ENCODE assay signal across 8 cellular contexts in the genomic region with DNA sequence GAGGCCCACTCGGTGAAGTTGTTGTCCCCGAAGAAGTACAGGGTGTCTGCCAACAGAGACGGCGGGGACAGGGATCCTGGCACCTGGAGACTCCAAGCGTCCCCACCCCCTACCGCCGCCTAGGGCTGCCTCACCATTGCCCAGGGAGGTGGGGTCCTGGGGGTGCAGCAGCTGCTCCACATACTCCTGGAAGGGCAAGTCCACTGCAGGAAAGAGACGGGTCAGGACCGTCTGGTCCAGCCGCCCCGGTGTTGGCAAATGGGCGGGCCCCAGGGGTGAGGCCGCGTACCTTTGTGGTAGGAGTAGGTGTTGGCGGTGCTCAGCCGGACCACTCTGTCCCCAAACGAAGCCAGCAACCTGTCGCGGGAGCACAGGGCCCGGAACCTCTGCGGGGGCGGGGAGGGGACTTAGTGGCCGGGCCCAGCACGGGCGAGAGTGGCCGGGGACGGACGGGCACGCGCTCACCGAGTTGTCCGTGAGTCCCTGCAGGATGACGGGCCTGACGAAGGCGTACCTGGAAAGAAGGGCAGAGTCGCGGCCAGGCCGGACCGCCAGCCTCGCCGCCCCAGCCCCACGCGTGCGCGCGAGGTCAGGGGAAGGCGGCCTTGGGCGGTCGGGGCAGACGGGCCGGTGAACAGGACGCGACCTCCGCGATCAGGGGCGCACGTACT. TPM values are rescaled to one million over a fixed set of nuclear protein-coding genes. Genes with fewer than 3 reads are reported as not detected.
DNase-seq lines count a peak whose midpoint lies in the region; ATAC-seq and TF ChIP-seq lines count a peak whose summit lies in the region.

No MANE protein-coding gene starts in this region.

- H3K4me3 ChIP-seq in AG09309 (ENCODE audit: control insufficient read depth, low read depth, low read length) (peak overlapping the region; percentile 63), mucosa of descending colon (peak overlapping the region; percentile 48)

- H3K27ac Mint-ChIP-seq in brain = peak overlapping the region in 2 of 5 experiments; percentile 52 to 57

- H3K4me1 Mint-ChIP-seq in brain = peaks cover 33% of the 10 kb centered on the region

- peaks cover 47% of the 10 kb centered on the region for H3K4me1 ChIP-seq in mucosa of descending colon (ENCODE audit: low read depth)

- ATAC-seq in HG03064 (IDR thresholded peaks at IDR 0.05; ENCODE audit: low read depth, unreplicated experiment) (peak; percentile 1), mucosa of descending colon (no peak), left colon (no peak), GM18868 (IDR thresholded peaks at IDR 0.05; ENCODE audit: unreplicated experiment) (no peak)

- DNase-seq in AG09309 (ENCODE audit: low read depth) (no peak), mucosa of descending colon (peak in 1 of 3 donors; percentile 37), left colon (no peak), HPDE6-E6E7 (ENCODE audit: extremely low spot score) (no peak)
- DNase-seq in effector CD8-positive, alpha-beta T cell (lab: John Stamatoyannopoulos, UW) = no peak

- H3K4me3 Mint-ChIP-seq in brain = peak overlapping the region; percentile 75 to 84 (median 80)

- H3K9me3 ChIP-seq in mucosa of descending colon = no peaks in the 10 kb centered on the region

- peaks cover 5% of the 10 kb centered on the region for H3K36me3 ChIP-seq in mucosa of descending colon (ENCODE audit: low read depth)

- no peak for TF ChIP-seq CTCF in AG09309 (IDR thresholded peaks at IDR 0.05; ENCODE audit: control insufficient read depth, insufficient read depth, low read depth, low read length, missing control alignments)
- TF ChIP-seq CTCF in brain (conservative IDR thresholded peaks at IDR 0.05) = no peak
- TF ChIP-seq CTCF in mucosa of descending colon (IDR thresholded peaks at IDR 0.05) = no peak

- peaks cover 3% of the 10 kb centered on the region for H3K27me3 Mint-ChIP-seq in brain

- H3K36me3 Mint-ChIP-seq in brain = peaks cover 16% of the 10 kb centered on the region

- intact Hi-C loops in mucosa of descending colon (cut with DNase I, micrococcal nuclease) = no loop called here
- intact Hi-C loops in left colon (cut with DNase I, micrococcal nuclease) = no loop called here

- no peaks in the 10 kb centered on the region for H3K9me3 Mint-ChIP-seq in brain

RNA-seq across cellular contexts. Expression of a gene that starts 0.6 kb away (rescaled TPM):
- 69.1 TPM for polyA plus RNA-seq in brain (ENCODE audit: insufficient read depth, low read depth, low replicate concordance)
- 10 to 100 TPM; 39.5 to 60.5 (median 46.9) TPM for total RNA-seq in mucosa of descending colon
- 10 to 100 TPM; 41.6 to 49.2 TPM for total RNA-seq in left colon

RNA-seq across cellular contexts. Expression of a gene that starts 3.3 kb away (rescaled TPM):
- polyA plus RNA-seq in brain (ENCODE audit: insufficient read depth, low read depth, low replicate concordance) = 209 TPM
- total RNA-seq in mucosa of descending colon = 100 to 1,000 TPM in 2 of 3 donors, 10 to 100 TPM in 1; 77.8 to 119 (median 108) TPM
- total RNA-seq in left colon = 100 to 1,000 TPM in 1 of 2 donors, 10 to 100 TPM in 1; 86.6 to 105 TPM

RNA-seq across cellular contexts. Expression of a gene that starts 6.7 kb away (rescaled TPM):
- 24.5 TPM for polyA plus RNA-seq in brain (ENCODE audit: insufficient read depth, low read depth, low replicate concordance)
- total RNA-seq in mucosa of descending colon (10 to 100 TPM in 2 of 3 donors, 1 to 10 TPM in 1; 9.2 to 13.4 (median 10.5) TPM), left colon (10 to 100 TPM in 1 of 2 donors, 1 to 10 TPM in 1; 9.5 to 10.6 TPM)

RNA-seq across cellular contexts. Expression of a gene that starts 8.1 kb away (rescaled TPM):
- polyA plus RNA-seq in brain (ENCODE audit: insufficient read depth, low read depth, low replicate concordance) = 10.0 TPM
- total RNA-seq in mucosa of descending colon (1 to 10 TPM; 2.8 to 3.4 (median 3.0) TPM), left colon (1 to 10 TPM; 4.4 to 5.3 TPM)

RNA-seq across cellular contexts. Expression of a gene that starts 15.6 kb away (rescaled TPM):
- polyA plus RNA-seq in brain (ENCODE audit: insufficient read depth, low read depth, low replicate concordance) = 65.6 TPM
- total RNA-seq in mucosa of descending colon = 100 to 1,000 TPM; 124 to 138 (median 127) TPM
- 100 to 1,000 TPM; 118 to 158 TPM for total RNA-seq in left colon
